ENCODE assay signal across 1 cellular context in the genomic region with DNA sequence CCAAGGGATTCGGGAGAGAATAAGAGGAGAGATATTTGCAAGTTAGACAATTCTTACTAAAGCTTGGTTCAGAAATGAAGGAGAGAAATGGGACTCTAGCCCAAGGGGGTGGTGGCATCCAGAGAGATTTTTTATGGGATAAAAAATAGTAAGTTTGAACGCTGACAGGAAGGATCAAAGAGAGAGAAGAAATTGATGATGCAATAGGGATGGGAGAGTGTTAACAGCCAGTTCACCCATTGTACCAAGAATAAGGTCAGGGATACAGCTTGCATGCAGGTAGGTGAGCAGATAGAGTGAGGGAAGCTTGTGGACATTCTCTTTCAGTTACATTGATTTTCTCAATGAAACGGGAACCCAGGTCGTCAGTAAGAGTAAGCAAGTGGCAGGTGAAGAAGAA.
TF ChIP-seq lines count a peak whose summit lies in the region.

No MANE protein-coding gene starts in this region.

TF ChIP-seq in HepG2, 621 proteins besides CTCF, POLR2A, EP300 and RAD21 (continued from another document):
- peak; percentile 86 for TF ChIP-seq ATF7 (IDR thresholded peaks at IDR 0.05)
- TF ChIP-seq ATF7 (CRISPR knock-in tag; IDR thresholded peaks at IDR 0.05) = no peak
- TF ChIP-seq RFX5 (IDR thresholded peaks at IDR 0.05; ENCODE audit: low read depth, low read length) = no peak
- TF ChIP-seq SIN3B (IDR thresholded peaks at IDR 0.05; ENCODE audit: low read length) = no peak
- no peak for TF ChIP-seq MAFF (IDR thresholded peaks at IDR 0.05; ENCODE audit: low read depth, low read length)
- no peak for TF ChIP-seq MEIS2 (CRISPR knock-in tag; IDR thresholded peaks at IDR 0.05)
